ENCODE assay signal across 22 cellular contexts in genomic region chr12:95857151-95857550, GRCh38. TPM values are rescaled to one million over a fixed set of nuclear protein-coding genes. Genes with fewer than 3 reads are reported as not detected.
DNase-seq lines count a peak whose midpoint lies in the region; ATAC-seq and TF ChIP-seq lines count a peak whose summit lies in the region.
"Had no signal": no experiment of that assay in that cellular context is flagged by ENCODE, and none has a peak within 500 bp of the region (broad histone marks: within the 10 kb centered on the region; RNA-seq: fewer than 3 reads in every experiment).

No MANE protein-coding gene starts in this region.

- no peak for TF ChIP-seq CTCF in HCT116 (IDR thresholded peaks at IDR 0.05 in 2 of 3, conservative IDR thresholded peaks at IDR 0.05 in 1 of 3; ENCODE audit: borderline replicate concordance in 1 of 3, insufficient read depth in 1 of 3, low read depth in 2 of 3, low read length in 2 of 3)
- no peak for TF ChIP-seq CTCF in endodermal cell (conservative IDR thresholded peaks at IDR 0.05)
- TF ChIP-seq CTCF in upper lobe of left lung (IDR thresholded peaks at IDR 0.05): no peak

- H3K4me3 Mint-ChIP-seq in endodermal cell: no peak overlapping the region
- H3K4me3 Mint-ChIP-seq: CD4-positive, alpha-beta T cell; stimulated activated effector memory CD8-positive, alpha-beta T cell treated with anti-CD3 and anti-CD28 coated beads, Interleukin-12 subunit alpha, Interleukin-12 subunit beta, amount 100 ng/mL, for 72 hours; T-helper 2 cell treated with Interferon-gamma antibody and Interleukin-4, amounts not matched to agents 5 μg/mL and 100 μg/mL, for 36 hours had no signal

- POLR2A ChIA-PET in HCT116 (lab: Charles Lee): no interaction called here

- no peak for TF ChIP-seq RAD21 in HCT116 (IDR thresholded peaks at IDR 0.05; ENCODE audit: low read depth)

- peak overlapping the region; percentile 20; the same call in 1 of the 2 replicates for H3K4me2 ChIP-seq in HCT116 (ENCODE audit: low read length)

- WGBS in endodermal cell (ENCODE audit: insufficient coverage in 1 of 2, insufficient read length in 1 of 2), 2 experiments: 95 to 98% methylated on average over 6 of the region's 6 CpGs
- WGBS in upper lobe of left lung, 2 donors: 94 to 95% methylated on average over 6 of the region's 6 CpGs

- RAD21 ChIA-PET in HCT116 (lab: Charles Lee; ENCODE audit: low non-redundant PET in 1 of 2, low total read pairs in 2 of 2, uncharacterized antibody in 2 of 2, unreplicated experiment in 2 of 2): no interaction called here

- no peak for ATAC-seq in HCT116
- ATAC-seq in upper lobe of left lung (ENCODE audit: low FRiP score in 2 of 2): no peak
- no peak for ATAC-seq in SK-N-SH treated with all-trans-retinoic acid at 6 μM for 48 hours
- ATAC-seq in GM18505 (IDR thresholded peaks at IDR 0.05; ENCODE audit: unreplicated experiment): no peak
- ATAC-seq: stimulated activated effector memory CD8-positive, alpha-beta T cell treated with anti-CD3 and anti-CD28 coated beads, Interleukin-12 subunit alpha, Interleukin-12 subunit beta, amount 100 ng/mL, for 72 hours had no signal

- H3K27me3 Mint-ChIP-seq in endodermal cell (ENCODE audit: insufficient read depth): no peaks in the 10 kb centered on the region

- CTCF ChIA-PET in HCT116 (lab: Charles Lee): no interaction called here

- TF ChIP-seq POLR2A in HCT116 (IDR thresholded peaks at IDR 0.05; ENCODE audit: borderline replicate concordance, extremely low read depth, insufficient read depth, insufficient read length): no peak
- no peak for TF ChIP-seq POLR2A in upper lobe of left lung (IDR thresholded peaks at IDR 0.05)
- no peak for TF ChIP-seq POLR2A in GM18505 (IDR thresholded peaks at IDR 0.05; ENCODE audit: borderline replicate concordance, extremely low read depth, insufficient read depth, insufficient read length)

- H3K27ac ChIP-seq in HCT116 (ENCODE audit: low read depth, low read length): no peak overlapping the region
- H3K27ac ChIP-seq in endodermal cell (ENCODE audit: low read depth, low read length): no peak overlapping the region
- H3K27ac ChIP-seq in upper lobe of left lung: no peak overlapping the region
- H3K27ac ChIP-seq: cardiac muscle cell, parathyroid adenoma, SK-N-MC, thoracic aorta had no signal

- DNase-seq in A172 (ENCODE audit: low spot score) (peak; percentile 65), HCT116 (ENCODE audit: low read depth, low spot score) (no peak), NOMO-1 treated with dmso at 0.1 percent for 144 hours (lab: John Stamatoyannopoulos, UW; ENCODE audit: unreplicated experiment) (peak; percentile 22), endodermal cell (peak; percentile 55), upper lobe of left lung (no peak), HAP-1 (ENCODE audit: low spot score in 2 of 2) (no peak)
- DNase-seq: ACHN; activated CD4-positive, alpha-beta T cell treated with anti-CD3 and anti-CD28 coated beads, Interleukin-2, amount 50 U/mL, for 4 hours; CD4-positive, alpha-beta T cell; dermis blood vessel endothelial cell; kidney; MG63; NCI-H1417 treated with DMSO at 0.1 percent for 48 hours; NCI-H526 treated with DMSO at 0.1 percent for 48 hours had no signal

- intact Hi-C loops in HCT116 (cut with micrococcal nuclease): no loop called here

- no peak overlapping the region for H3K4me3 ChIP-seq in HCT116 (replicated peaks in 1 of 2; ENCODE audit: low read depth in 1 of 2, low read length in 2 of 2)
- H3K4me3 ChIP-seq in endodermal cell (ENCODE audit: low read length): no peak overlapping the region
- no peak overlapping the region for H3K4me3 ChIP-seq in upper lobe of left lung
- H3K4me3 ChIP-seq in HAP-1: no peak overlapping the region
- H3K4me3 ChIP-seq: cardiac muscle cell, MG63, SK-N-MC had no signal

- H3K36me3 Mint-ChIP-seq in endodermal cell (ENCODE audit: low read depth): peaks cover 19% of the 10 kb centered on the region

- no peaks in the 10 kb centered on the region for H3K27me3 ChIP-seq in HCT116 (ENCODE audit: insufficient read depth, low read length)
- H3K27me3 ChIP-seq in endodermal cell (ENCODE audit: control insufficient read depth, insufficient read depth, low read length, poor library complexity, severe bottlenecking): no peaks in the 10 kb centered on the region
- no peaks in the 10 kb centered on the region for H3K27me3 ChIP-seq in upper lobe of left lung
- peaks cover 17% of the 10 kb centered on the region for H3K27me3 ChIP-seq in HAP-1 (ENCODE audit: low read depth)
- H3K27me3 ChIP-seq: cardiac muscle cell, MG63 had no signal

- in situ Hi-C loops in HAP-1 (cut with MboI; ENCODE audit: low sequenced_read_pairs): no loop called here

- no peaks in the 10 kb centered on the region for H3K9me2 ChIP-seq in HCT116 (ENCODE audit: insufficient read depth)

- peaks cover 13% of the 10 kb centered on the region for H3K9me3 Mint-ChIP-seq in endodermal cell
- H3K9me3 Mint-ChIP-seq: CD4-positive, alpha-beta T cell; stimulated activated effector memory CD8-positive, alpha-beta T cell treated with anti-CD3 and anti-CD28 coated beads, Interleukin-12 subunit alpha, Interleukin-12 subunit beta, amount 100 ng/mL, for 72 hours had no signal

- H2AFZ ChIP-seq in HCT116 (ENCODE audit: low read depth, low read length, poor library complexity, severe bottlenecking): no peak overlapping the region

- BruUV-seq in HCT116 (replicated peaks; lab: Mats Ljungman, UMichigan): no TSS peak

- H3K4me1 Mint-ChIP-seq in endodermal cell: peaks cover 23% of the 10 kb centered on the region

- 0 out of 2 replicates have a peak, but pooled peaks cover 5% of the 10 kb centered on the region for H4K20me1 ChIP-seq in HCT116 (ENCODE audit: insufficient read depth)

- no peak overlapping the region for H3K27ac Mint-ChIP-seq in endodermal cell
- H3K27ac Mint-ChIP-seq: CD4-positive, alpha-beta T cell; stimulated activated effector memory CD8-positive, alpha-beta T cell treated with anti-CD3 and anti-CD28 coated beads, Interleukin-12 subunit alpha, Interleukin-12 subunit beta, amount 100 ng/mL, for 72 hours; T-helper 2 cell treated with Interferon-gamma antibody and Interleukin-4, amounts not matched to agents 5 μg/mL and 100 μg/mL, for 36 hours had no signal

- H3K9ac ChIP-seq in HCT116 (ENCODE audit: low read length) (no peak overlapping the region), endodermal cell (ENCODE audit: extremely low read depth, low read length, poor library complexity, severe bottlenecking) (no peak overlapping the region)
- H3K9ac ChIP-seq: parathyroid adenoma had no signal

- TF ChIP-seq EP300 in upper lobe of left lung (IDR thresholded peaks at IDR 0.05): no peak

- H3K79me2 ChIP-seq in HCT116 (ENCODE audit: insufficient read depth, low read length): peaks cover 34% of the 10 kb centered on the region

- H3K9me3 ChIP-seq in HCT116 (ENCODE audit: control insufficient read depth in 1 of 2, insufficient read depth in 1 of 2, low read depth in 1 of 2, low read length in 2 of 2) (no peaks in the 10 kb centered on the region), endodermal cell (ENCODE audit: control insufficient read depth, low read length) (peaks cover 19% of the 10 kb centered on the region), upper lobe of left lung (no peaks in the 10 kb centered on the region), HAP-1 (no peaks in the 10 kb centered on the region)
- H3K9me3 ChIP-seq: thoracic aorta had no signal

- H3K36me3 ChIP-seq in HCT116 (ENCODE audit: control insufficient read depth in 1 of 2, insufficient read depth in 2 of 2, low read length in 2 of 2) (peaks cover 10 to 14% of the 10 kb centered on the region in 2 experiments), endodermal cell (ENCODE audit: control insufficient read depth, insufficient read depth, low read length) (peaks cover 22% of the 10 kb centered on the region), upper lobe of left lung (peaks cover 3 to 10% (median 4%) of the 10 kb centered on the region in 4 donors), HAP-1 (replicated peaks) (peaks cover 13% of the 10 kb centered on the region)

- peaks cover 8 to 26% of the 10 kb centered on the region in 2 experiments for H3K4me1 ChIP-seq in HCT116 (ENCODE audit: control insufficient read depth in 1 of 2, insufficient read depth in 2 of 2, low read length in 2 of 2)
- peaks cover 11% of the 10 kb centered on the region for H3K4me1 ChIP-seq in endodermal cell (ENCODE audit: control insufficient read depth, insufficient read depth, low read length)
- peaks cover 14 to 25% (median 16%) of the 10 kb centered on the region in 4 donors for H3K4me1 ChIP-seq in upper lobe of left lung
- H3K4me1 ChIP-seq in HAP-1: peaks cover 4% of the 10 kb centered on the region; the same call in 1 of the 2 replicates

TF ChIP-seq in HCT116, 20 proteins besides CTCF, POLR2A, EP300 and RAD21 (continues in another document):
- no peak for TF ChIP-seq ELF1 (IDR thresholded peaks at IDR 0.05; ENCODE audit: borderline replicate concordance, low read depth)
- no peak for TF ChIP-seq EZH2 (IDR thresholded peaks at IDR 0.05)

TF ChIP-seq in SK-N-SH treated with all-trans-retinoic acid at 6 μM for 48 hours, 23 proteins besides CTCF, POLR2A, EP300 and RAD21 (continues in another document):
- TF ChIP-seq POU6F1 (CRISPR knock-in tag; IDR thresholded peaks at IDR 0.05; ENCODE audit: borderline replicate concordance, low read depth): no peak

RNA-seq across cellular contexts. Expression of gene SNRPF, which starts 1.6 kb away (rescaled TPM):
- 34.3 and 54.8 TPM in 2 replicates for total RNA-seq in A172 (2014; rRNA removed; shearing (Covaris generic))
- total RNA-seq in HCT116 (2021; ENCODE audit: unreplicated experiment): 56.3 TPM
- 77.5 and 113 TPM in 2 replicates for polyA plus RNA-seq in HCT116 (2012)
- 10 to 100 TPM; 59.6 to 66.5 TPM for total RNA-seq in endodermal cell
- 151 TPM for polyA plus RNA-seq in endodermal cell (2013, experiment 1 of 2)
- 143 TPM for polyA plus RNA-seq in endodermal cell (2013, experiment 2 of 2)
- total RNA-seq in upper lobe of left lung: 10 to 100 TPM in 4 of 6 donors, 1 to 10 TPM in 2; 2.1 to 16.6 (median 14.3) TPM

Comparison
In these comparisons a context has a peak if more than half of its experiments do, and no peak if none do; other contexts are left out.
1. DNase-seq: peak in A172 (single experiment), NOMO-1 treated with dmso at 0.1 percent for 144 hours (single experiment) and endodermal cell (single experiment); none in HCT116 (single experiment), upper lobe of left lung (0 of 2) and HAP-1 (0 of 2).